ENCODE assay signal across 23 cellular contexts in genomic region chr7:79872171-79872570, GRCh38.
DNase-seq lines count a peak whose midpoint lies in the region; ATAC-seq and TF ChIP-seq lines count a peak whose summit lies in the region.
"Had no signal": no experiment of that assay in that cellular context is flagged by ENCODE, and none has a peak within 500 bp of the region (broad histone marks: within the 10 kb centered on the region; RNA-seq: fewer than 3 reads in every experiment).

No MANE protein-coding gene starts in this region.

- no peaks in the 10 kb centered on the region for H3K27me3 ChIP-seq in HCT116 (ENCODE audit: insufficient read depth, low read length)
- H3K27me3 ChIP-seq: BLaER1 had no signal

- no peak for TF ChIP-seq POLR2A in HCT116 (IDR thresholded peaks at IDR 0.05; ENCODE audit: borderline replicate concordance, extremely low read depth, insufficient read depth, insufficient read length)

- peak overlapping the region; percentile 35 for H2AFZ ChIP-seq in HCT116 (ENCODE audit: low read depth, low read length, poor library complexity, severe bottlenecking)
- H2AFZ ChIP-seq: GM23338 had no signal

- POLR2A ChIA-PET in HCT116 (lab: Charles Lee) (no interaction called here), WTC11 (lab: Charles Lee) (no interaction called here)

- H3K4me2 ChIP-seq in HCT116 (ENCODE audit: low read length) = no peak overlapping the region
- H3K4me2 ChIP-seq: BLaER1, GM23338 had no signal

- H3K36me3 ChIP-seq in HCT116 (ENCODE audit: control insufficient read depth in 1 of 2, insufficient read depth in 2 of 2, low read length in 2 of 2) = no peaks in the 10 kb centered on the region
- H3K36me3 ChIP-seq: BLaER1 had no signal

- no peaks in the 10 kb centered on the region for H3K4me1 Mint-ChIP-seq in WTC11
- H3K4me1 Mint-ChIP-seq in nephron = no peaks in the 10 kb centered on the region
- H3K4me1 Mint-ChIP-seq: B cell, GM23338, H9 had no signal

- no TSS peak for BruUV-seq in HCT116 (replicated peaks; lab: Mats Ljungman, UMichigan)

- H3K4me3 Mint-ChIP-seq in WTC11 (no peak overlapping the region), nephron (no peak overlapping the region)
- H3K4me3 Mint-ChIP-seq: B cell; CD4-positive, CD25-positive, alpha-beta regulatory T cell; CD8-positive, alpha-beta T cell; GM23338; H9; HFFc6 had no signal

- H3K9ac ChIP-seq in HCT116 (ENCODE audit: low read length) = no peak overlapping the region
- H3K9ac ChIP-seq: BLaER1 had no signal

- H3K4me1 ChIP-seq in HCT116 (ENCODE audit: control insufficient read depth in 1 of 2, insufficient read depth in 2 of 2, low read length in 2 of 2) = no peaks in the 10 kb centered on the region
- H3K4me1 ChIP-seq: BLaER1, Caco-2 had no signal

- H3K9me3 Mint-ChIP-seq in WTC11 = no peaks in the 10 kb centered on the region
- H3K9me3 Mint-ChIP-seq in nephron = no peaks in the 10 kb centered on the region
- H3K9me3 Mint-ChIP-seq: GM23338, H9, HFFc6 had no signal

- H3K9me3 ChIP-seq in HCT116 (ENCODE audit: control insufficient read depth in 1 of 2, insufficient read depth in 1 of 2, low read depth in 1 of 2, low read length in 2 of 2) = no peaks in the 10 kb centered on the region
- H3K9me3 ChIP-seq: BLaER1, Caco-2 had no signal

- TF ChIP-seq RAD21 in HCT116 (IDR thresholded peaks at IDR 0.05; ENCODE audit: low read depth) = no peak

- no peaks in the 10 kb centered on the region for H3K79me2 ChIP-seq in HCT116 (ENCODE audit: insufficient read depth, low read length)

- RAD21 ChIA-PET in HCT116 (lab: Charles Lee; ENCODE audit: low non-redundant PET in 1 of 2, low total read pairs in 2 of 2, uncharacterized antibody in 2 of 2, unreplicated experiment in 2 of 2) = no interaction called here

- no peak overlapping the region for H3K4me3 ChIP-seq in HCT116 (replicated peaks in 1 of 2; ENCODE audit: low read depth in 1 of 2, low read length in 2 of 2)
- H3K4me3 ChIP-seq: BLaER1, GM12878, GM23338 had no signal

- H3K36me3 Mint-ChIP-seq in WTC11 (no peaks in the 10 kb centered on the region), nephron (ENCODE audit: low read depth) (no peaks in the 10 kb centered on the region)
- H3K36me3 Mint-ChIP-seq: CD4-positive, CD25-positive, alpha-beta regulatory T cell; CD8-positive, alpha-beta T cell had no signal

- H3K27ac Mint-ChIP-seq in WTC11 (no peak overlapping the region), nephron (peak overlapping the region in 2 of 3 experiments; percentile 74 to 87)
- H3K27ac Mint-ChIP-seq: B cell; CD4-positive, CD25-positive, alpha-beta regulatory T cell; CD8-positive, alpha-beta T cell; GM23338; H9; HFFc6 had no signal

- no peaks in the 10 kb centered on the region for H4K20me1 ChIP-seq in HCT116 (ENCODE audit: insufficient read depth)
- H4K20me1 ChIP-seq: BLaER1 had no signal

- CTCF ChIA-PET in HCT116 (lab: Charles Lee) (no interaction called here), WTC11 (lab: Charles Lee) (no interaction called here)

- no peak overlapping the region for H3K27ac ChIP-seq in HCT116 (ENCODE audit: low read depth, low read length)
- H3K27ac ChIP-seq: 22Rv1, BLaER1, C4-2B had no signal

- H3K9me2 ChIP-seq in HCT116 (ENCODE audit: insufficient read depth) = no peaks in the 10 kb centered on the region

- TF ChIP-seq CTCF in HCT116 (IDR thresholded peaks at IDR 0.05 in 2 of 3, conservative IDR thresholded peaks at IDR 0.05 in 1 of 3; ENCODE audit: borderline replicate concordance in 1 of 3, insufficient read depth in 1 of 3, low read depth in 2 of 3, low read length in 2 of 3) (no peak), WTC11 (IDR thresholded peaks at IDR 0.05) (no peak), nephron (IDR thresholded peaks at IDR 0.05; ENCODE audit: unreplicated experiment in 3 of 3) (no peak)

- intact Hi-C loops in HCT116 (cut with micrococcal nuclease) = no loop called here

- H3K27me3 Mint-ChIP-seq in WTC11 (ENCODE audit: low read depth) = no peaks in the 10 kb centered on the region
- no peaks in the 10 kb centered on the region for H3K27me3 Mint-ChIP-seq in nephron (ENCODE audit: low read depth)
- H3K27me3 Mint-ChIP-seq: B cell; CD4-positive, CD25-positive, alpha-beta regulatory T cell had no signal

- ATAC-seq in HCT116 (no peak), WTC11 (no peak), GM21515 (IDR thresholded peaks at IDR 0.05; ENCODE audit: unreplicated experiment) (no peak)
- ATAC-seq: CD8-positive, alpha-beta T cell; GM12878; GM23338 had no signal

- DNase-seq in HCT116 (ENCODE audit: low read depth, low spot score) (no peak), NCI-H2171 (lab: John Stamatoyannopoulos, UW) (peak; percentile 49), WTC11 (ENCODE audit: low spot score) (no peak), midbrain (lab: John Stamatoyannopoulos, UW) (no peak), DMS153 treated with DMSO at 0.1 percent for 48 hours (lab: John Stamatoyannopoulos, UW; ENCODE audit: unreplicated experiment) (no peak), NCI-H446 (lab: John Stamatoyannopoulos, UW) (no peak)
- DNase-seq: Caco-2; CD4-positive, CD25-positive, alpha-beta regulatory T cell; CD8-positive, alpha-beta T cell; DMS153; DMS79; EL; GDM1; H9; HFFc6 had no signal

TF ChIP-seq in HCT116, 20 proteins besides CTCF, POLR2A, EP300 and RAD21 (continues in another document):
- TF ChIP-seq JUND (IDR thresholded peaks at IDR 0.05) (no peak), YY1 (IDR thresholded peaks at IDR 0.05; ENCODE audit: extremely low read depth, insufficient replicate concordance, low read depth, low read length) (no peak), CBX3 (IDR thresholded peaks at IDR 0.05; ENCODE audit: low read depth) (no peak), REST (IDR thresholded peaks at IDR 0.05; ENCODE audit: low read depth) (no peak), ATF3 (IDR thresholded peaks at IDR 0.05) (no peak), EGR1 (IDR thresholded peaks at IDR 0.05; ENCODE audit: low read depth) (no peak)

TF ChIP-seq in WTC11, 78 proteins besides CTCF, POLR2A, EP300 and RAD21:
- TF ChIP-seq ZSCAN18 (CRISPR knock-in tag; IDR thresholded peaks at IDR 0.05) (no peak), HMGA2 (CRISPR knock-in tag; IDR thresholded peaks at IDR 0.05) (peak; percentile 43; the same call in 1 of the 2 replicates)
